ENCODE assay signal across 1 cellular context in genomic region chr19:2305974-2306806, GRCh38.
TF ChIP-seq lines count a peak whose summit lies in the region.

No MANE protein-coding gene starts in this region.

TF ChIP-seq in A549, 52 proteins besides CTCF, POLR2A, EP300 and RAD21:
- TF ChIP-seq SREBF2 (IDR thresholded peaks at IDR 0.05) (no peak), HOXB13 (CRISPR knock-in tag; IDR thresholded peaks at IDR 0.05; ENCODE audit: low read depth) (no peak), HDAC2 (IDR thresholded peaks at IDR 0.05) (no peak), HOXA7 (CRISPR knock-in tag; IDR thresholded peaks at IDR 0.05) (no peak), HOXB5 (CRISPR knock-in tag; IDR thresholded peaks at IDR 0.05) (no peak), PHF8 (IDR thresholded peaks at IDR 0.05; ENCODE audit: borderline replicate concordance, low read depth) (no peak), TFCP2L1 (CRISPR knock-in tag; IDR thresholded peaks at IDR 0.05) (no peak), CBX8 (IDR thresholded peaks at IDR 0.05) (no peak), EHF (CRISPR knock-in tag; IDR thresholded peaks at IDR 0.05) (no peak), RCOR1 (IDR thresholded peaks at IDR 0.05; ENCODE audit: low read depth, low read length) (no peak), FOXS1 (CRISPR knock-in tag; IDR thresholded peaks at IDR 0.05) (no peak)
TF ChIP-seq in A549: peak in this region for 0.
